In the genomic region with DNA sequence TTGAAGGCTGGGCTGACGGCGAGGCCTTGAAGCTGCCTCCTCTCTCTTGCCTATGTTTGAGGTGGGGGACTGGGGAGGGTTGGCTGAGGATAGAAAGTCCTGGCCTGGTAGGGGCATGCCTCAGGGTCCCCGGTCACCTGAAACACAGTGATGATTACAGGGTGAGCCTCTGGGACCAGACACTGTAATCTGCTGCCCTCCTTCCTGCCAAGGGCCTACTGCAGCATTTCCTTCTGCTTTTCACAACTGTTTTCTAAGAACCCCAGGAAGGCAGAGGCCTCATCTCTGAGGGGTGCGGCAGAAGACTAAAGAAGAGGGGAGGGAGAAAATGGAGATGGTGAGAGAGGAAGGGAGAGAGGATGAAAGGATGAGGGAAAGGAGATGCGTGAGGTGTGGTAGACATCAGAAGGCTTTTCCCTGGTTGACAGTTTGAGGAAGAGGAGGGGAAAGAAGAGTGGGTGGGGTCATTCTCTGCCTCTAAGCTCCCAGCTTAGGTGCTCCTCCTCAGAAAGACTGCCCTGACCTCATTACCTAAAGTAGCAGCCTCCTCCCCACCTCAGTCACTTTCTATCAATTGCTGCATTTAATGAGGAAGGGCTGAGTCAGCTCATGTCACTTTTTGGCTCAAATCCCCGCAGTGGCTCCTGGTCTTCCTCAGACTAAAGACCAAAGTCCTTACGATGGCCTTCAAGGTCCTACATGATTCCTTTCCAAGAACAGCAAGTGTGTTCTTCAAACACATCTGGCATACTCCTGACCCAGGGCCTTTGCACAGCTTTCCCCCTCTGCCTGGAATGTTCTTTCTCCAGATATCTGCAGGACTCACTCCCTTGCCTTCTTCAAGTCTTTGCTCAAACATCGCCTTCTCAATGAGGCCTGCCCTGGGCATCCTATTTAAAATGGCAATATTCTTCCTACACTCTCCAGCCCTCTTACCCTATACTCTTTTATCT, we compare ENCODE assay signal across 12 cellular contexts. TPM values are rescaled to one million over a fixed set of nuclear protein-coding genes. Genes with fewer than 3 reads are reported as not detected.
DNase-seq lines count a peak whose midpoint lies in the region; ATAC-seq, FAIRE-seq and TF ChIP-seq lines count a peak whose summit lies in the region.
"Had no signal": no experiment of that assay in that cellular context is flagged by ENCODE, and none has a peak within 500 bp of the region (broad histone marks: within the 10 kb centered on the region; RNA-seq: fewer than 3 reads in every experiment).

No MANE protein-coding gene starts in this region.

- H3K9me3 Mint-ChIP-seq in activated CD8-positive, alpha-beta memory T cell treated with anti-CD3 and anti-CD28 coated beads, Interleukin-2, amount 10 ng/mL, durations not matched to agents 7 days and 5 days (ENCODE audit: low read depth): no peaks in the 10 kb centered on the region
- no peaks in the 10 kb centered on the region for H3K9me3 Mint-ChIP-seq in stimulated activated memory B cell treated with anti-CD40 and anti-IgM and Interleukin-4, amounts not matched to agents 10 μg/mL and 1 μg/mL and 100 μg/mL, for 72 hours

- H3K79me2 ChIP-seq in endothelial cell of umbilical vein (ENCODE audit: control insufficient read depth, insufficient read depth, low read length): no peaks in the 10 kb centered on the region

- H3K4me3 ChIP-seq in endothelial cell of umbilical vein (replicated peaks in 1 of 3; ENCODE audit: insufficient read depth in 1 of 3, low read depth in 1 of 3, low read length in 3 of 3): no peak overlapping the region
- H3K4me3 ChIP-seq: ascending aorta had no signal

- DNase-seq in activated CD8-positive, alpha-beta memory T cell treated with anti-CD3 and anti-CD28 coated beads, Interleukin-2, amount 10 ng/mL, durations not matched to agents 7 days and 5 days: no peak
- DNase-seq in activated CD8-positive, alpha-beta memory T cell treated with anti-CD3 and anti-CD28 coated beads for 24 hours: no peak
- DNase-seq in OCI-M1 (lab: John Stamatoyannopoulos, UW): peak; percentile 54
- DNase-seq in endothelial cell of umbilical vein (ENCODE audit: low read depth, low spot score): no peak
- no peak for DNase-seq in NCI-H128 (lab: John Stamatoyannopoulos, UW; ENCODE audit: unreplicated experiment)
- DNase-seq: activated CD4-positive, alpha-beta T cell treated with anti-CD3 and anti-CD28 coated beads, Interleukin-2, amount 50 U/mL, for 4 hours; NCI-H1092 treated with DMSO at 0.1 percent for 48 hours had no signal

- POLR2A ChIA-PET in endothelial cell of umbilical vein (lab: Charles Lee): no interaction called here

- ATAC-seq in activated CD8-positive, alpha-beta memory T cell treated with anti-CD3 and anti-CD28 coated beads, Interleukin-2, amount 10 ng/mL, durations not matched to agents 7 days and 5 days: peak; percentile 65
- ATAC-seq in stimulated activated memory B cell treated with anti-CD40 and anti-IgM and Interleukin-4, amounts not matched to agents 10 μg/mL and 1 μg/mL and 100 μg/mL, for 72 hours: peak; percentile 65
- no peak for ATAC-seq in GM18909 (IDR thresholded peaks at IDR 0.05; ENCODE audit: poor library complexity, unreplicated experiment)
- ATAC-seq in GM21717 (IDR thresholded peaks at IDR 0.05; ENCODE audit: unreplicated experiment): no peak

- H3K4me1 Mint-ChIP-seq in activated CD8-positive, alpha-beta memory T cell treated with anti-CD3 and anti-CD28 coated beads, Interleukin-2, amount 10 ng/mL, durations not matched to agents 7 days and 5 days: peaks cover 24% of the 10 kb centered on the region
- peaks cover 23% of the 10 kb centered on the region for H3K4me1 Mint-ChIP-seq in stimulated activated memory B cell treated with anti-CD40 and anti-IgM and Interleukin-4, amounts not matched to agents 10 μg/mL and 1 μg/mL and 100 μg/mL, for 72 hours

- BruUV-seq in endothelial cell of umbilical vein (replicated peaks; lab: Mats Ljungman, UMichigan): no TSS peak

- no peak overlapping the region for H3K27ac ChIP-seq in endothelial cell of umbilical vein (ENCODE audit: insufficient read depth, low read depth, low read length)
- H3K27ac ChIP-seq: ascending aorta had no signal

- no peak overlapping the region for H3K9ac ChIP-seq in endothelial cell of umbilical vein (replicated peaks; ENCODE audit: extremely low read depth, insufficient read depth, low read length)

- intact Hi-C loops in endothelial cell of umbilical vein (cut with micrococcal nuclease): no loop called here

- H3K27me3 Mint-ChIP-seq in activated CD8-positive, alpha-beta memory T cell treated with anti-CD3 and anti-CD28 coated beads, Interleukin-2, amount 10 ng/mL, durations not matched to agents 7 days and 5 days: peaks cover 2% of the 10 kb centered on the region
- H3K27me3 Mint-ChIP-seq in stimulated activated memory B cell treated with anti-CD40 and anti-IgM and Interleukin-4, amounts not matched to agents 10 μg/mL and 1 μg/mL and 100 μg/mL, for 72 hours: peaks cover 19% of the 10 kb centered on the region

- no peak overlapping the region for H3K4me3 Mint-ChIP-seq in activated CD8-positive, alpha-beta memory T cell treated with anti-CD3 and anti-CD28 coated beads, Interleukin-2, amount 10 ng/mL, durations not matched to agents 7 days and 5 days
- no peak overlapping the region for H3K4me3 Mint-ChIP-seq in stimulated activated memory B cell treated with anti-CD40 and anti-IgM and Interleukin-4, amounts not matched to agents 10 μg/mL and 1 μg/mL and 100 μg/mL, for 72 hours

- H3K36me3 Mint-ChIP-seq in activated CD8-positive, alpha-beta memory T cell treated with anti-CD3 and anti-CD28 coated beads, Interleukin-2, amount 10 ng/mL, durations not matched to agents 7 days and 5 days: no peaks in the 10 kb centered on the region
- H3K36me3 Mint-ChIP-seq in stimulated activated memory B cell treated with anti-CD40 and anti-IgM and Interleukin-4, amounts not matched to agents 10 μg/mL and 1 μg/mL and 100 μg/mL, for 72 hours: no peaks in the 10 kb centered on the region

- no peak overlapping the region for H2AFZ ChIP-seq in endothelial cell of umbilical vein (ENCODE audit: low read depth, low read length)

- FAIRE-seq in endothelial cell of umbilical vein (lab: Jason Lieb, UNC): peak; percentile 8
- FAIRE-seq: RCC 7860 had no signal

- CTCF ChIA-PET in activated CD8-positive, alpha-beta memory T cell treated with anti-CD3 and anti-CD28 coated beads, Interleukin-2, amount 10 ng/mL, durations not matched to agents 7 days and 5 days (lab: Charles Lee): interaction anchor here (0.7 to 1.7 kb wide), 3 partner anchors 10 to 27 kb away, joined by 3 to 4 read pairs (median 3); no protein-coding TSS in a partner anchor
- CTCF ChIA-PET in endothelial cell of umbilical vein (lab: Charles Lee): no interaction called here

- H3K36me3 ChIP-seq in endothelial cell of umbilical vein (ENCODE audit: control insufficient read depth in 2 of 2, extremely low read depth in 1 of 2, insufficient read depth in 2 of 2, low read length in 2 of 2): no peaks in the 10 kb centered on the region
- H3K36me3 ChIP-seq: ascending aorta had no signal

- no peaks in the 10 kb centered on the region for H4K20me1 ChIP-seq in endothelial cell of umbilical vein (replicated peaks; ENCODE audit: control insufficient read depth, extremely low read depth, insufficient read depth, low read length)

- TF ChIP-seq POLR2A in endothelial cell of umbilical vein (IDR thresholded peaks at IDR 0.05; ENCODE audit: low read depth, low read length): no peak

- no peaks in the 10 kb centered on the region for H3K4me1 ChIP-seq in endothelial cell of umbilical vein (ENCODE audit: control insufficient read depth, extremely low read depth, insufficient read depth, low read length)
- H3K4me1 ChIP-seq: ascending aorta had no signal

- dilution Hi-C loops in endothelial cell of umbilical vein (cut with MboI; ENCODE audit: extremely low pct_ligation_motif_present, low sequenced_read_pairs): no loop called here

- H3K27me3 ChIP-seq in endothelial cell of umbilical vein (ENCODE audit: control insufficient read depth in 2 of 2, insufficient read depth in 2 of 2, low read length in 2 of 2): peaks cover 0 to 5% of the 10 kb centered on the region in 2 experiments
- H3K27me3 ChIP-seq: ascending aorta had no signal

- H3K27ac Mint-ChIP-seq in activated CD8-positive, alpha-beta memory T cell treated with anti-CD3 and anti-CD28 coated beads, Interleukin-2, amount 10 ng/mL, durations not matched to agents 7 days and 5 days: peak overlapping the region; percentile 60
- peak overlapping the region; percentile 57 for H3K27ac Mint-ChIP-seq in stimulated activated memory B cell treated with anti-CD40 and anti-IgM and Interleukin-4, amounts not matched to agents 10 μg/mL and 1 μg/mL and 100 μg/mL, for 72 hours

- no peaks in the 10 kb centered on the region for H3K9me1 ChIP-seq in endothelial cell of umbilical vein (replicated peaks; ENCODE audit: control insufficient read depth, extremely low read depth, insufficient read depth, low read length)

- H3K9me3 ChIP-seq in endothelial cell of umbilical vein (replicated peaks; ENCODE audit: control insufficient read depth, insufficient read depth, low read length): no peaks in the 10 kb centered on the region
- H3K9me3 ChIP-seq: ascending aorta had no signal

- no peak for TF ChIP-seq CTCF in endothelial cell of umbilical vein (IDR thresholded peaks at IDR 0.05; ENCODE audit: extremely low read depth in 1 of 2, insufficient read depth in 1 of 2, low read depth in 1 of 2, low read length in 2 of 2)

- H3K4me2 ChIP-seq in endothelial cell of umbilical vein (ENCODE audit: insufficient read depth, low read length): no peak overlapping the region

TF ChIP-seq in endothelial cell of umbilical vein, 7 proteins besides CTCF, POLR2A, EP300 and RAD21 (continues in another document):
- no peak for TF ChIP-seq EZH2 (IDR thresholded peaks at IDR 0.05; ENCODE audit: borderline replicate concordance, low read depth, low read length, severe bottlenecking)
- TF ChIP-seq GATA2 (IDR thresholded peaks at IDR 0.05; ENCODE audit: insufficient read depth, insufficient read length, low read depth, low read length): no peak
- TF ChIP-seq FOS (IDR thresholded peaks at IDR 0.05; ENCODE audit: borderline replicate concordance, insufficient read depth, low read length): no peak
- no peak for TF ChIP-seq MAX (IDR thresholded peaks at IDR 0.05; ENCODE audit: insufficient read depth, insufficient read length)

RNA-seq across cellular contexts. Expression of gene VEGFA, which starts 29.9 kb away (rescaled TPM):
- total RNA-seq in activated CD8-positive, alpha-beta memory T cell treated with anti-CD3 and anti-CD28 coated beads, Interleukin-2, amount 10 ng/mL, durations not matched to agents 7 days and 5 days: 10 to 100 TPM; 27.8 to 29.0 TPM
- total RNA-seq in endothelial cell of umbilical vein: 16.6 and 18.1 TPM in 2 replicates
- polyA plus RNA-seq in endothelial cell of umbilical vein: 19.9 and 26.2 TPM in 2 replicates
- polyA plus RNA-seq in endothelial cell of umbilical vein (2011; cell fraction: cytosol; rRNA removed): 25.8 and 26.3 TPM in 2 replicates
- 85.5 and 96.9 TPM in 2 replicates for polyA plus RNA-seq in endothelial cell of umbilical vein (2011; cell fraction: nucleus; rRNA removed)
- 15.5 and 19.0 TPM in 2 replicates for polyA plus RNA-seq in endothelial cell of umbilical vein (2012)
- 44.6 and 71.9 TPM in 2 replicates for polyA minus RNA-seq in endothelial cell of umbilical vein
- 44.8 TPM for polyA minus RNA-seq in endothelial cell of umbilical vein (2011; cell fraction: cytosol; rRNA and poly(A)+ RNA removed)
- 16.2 and 21.6 TPM in 2 replicates for polyA minus RNA-seq in endothelial cell of umbilical vein (2011; cell fraction: nucleus; rRNA and poly(A)+ RNA removed)

Comparison
In these comparisons a context has a peak if more than half of its experiments do, and no peak if none do; other contexts are left out.
1. ATAC-seq: peak in activated CD8-positive, alpha-beta memory T cell treated with anti-CD3 and anti-CD28 coated beads, Interleukin-2, amount 10 ng/mL, durations not matched to agents 7 days and 5 days (single experiment) and stimulated activated memory B cell treated with anti-CD40 and anti-IgM and Interleukin-4, amounts not matched to agents 10 μg/mL and 1 μg/mL and 100 μg/mL, for 72 hours (single experiment); none in GM18909 (single experiment) and GM21717 (single experiment).